ENCODE assay signal across 27 cellular contexts in the genomic region with DNA sequence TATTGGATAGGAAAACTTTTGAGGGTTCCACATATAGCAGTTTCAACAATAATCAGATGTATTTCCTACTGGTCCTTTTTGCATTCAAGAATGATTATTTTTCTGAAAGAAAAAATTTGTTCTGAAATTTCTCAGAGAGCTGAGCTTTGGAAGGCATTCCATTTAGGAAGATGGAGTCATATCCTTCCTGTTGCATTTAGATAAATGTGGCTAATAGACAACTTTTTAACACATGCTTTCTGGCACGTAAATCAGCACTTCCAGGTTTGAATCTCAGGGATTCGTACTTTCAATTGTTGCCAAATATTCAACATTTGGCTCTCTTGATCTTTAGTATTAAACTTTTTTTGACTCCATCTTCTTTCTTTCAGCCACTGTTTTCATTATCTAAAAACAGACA. TPM values are rescaled to one million over a fixed set of nuclear protein-coding genes. Genes with fewer than 3 reads are reported as not detected.
A peak's percentile ranks its signal among the peaks of the same experiment; 100 is the strongest.
DNase-seq lines count a peak whose midpoint lies in the region; ATAC-seq, FAIRE-seq and TF ChIP-seq lines count a peak whose summit lies in the region.
"Had no signal": no experiment of that assay in that cellular context is flagged by ENCODE, and none has a peak within 500 bp of the region (broad histone marks: within the 10 kb centered on the region; RNA-seq: fewer than 3 reads in every experiment).

No MANE protein-coding gene starts in this region.

- H3K36me3 ChIP-seq in SK-N-SH (replicated peaks in 1 of 2; ENCODE audit: control insufficient read depth in 1 of 2, insufficient read depth in 2 of 2, low read length in 1 of 2) (no peaks in the 10 kb centered on the region), OCI-LY7 (ENCODE audit: insufficient read depth, low read length) (no peaks in the 10 kb centered on the region), endothelial cell of umbilical vein (ENCODE audit: control insufficient read depth in 2 of 2, extremely low read depth in 1 of 2, insufficient read depth in 2 of 2, low read length in 2 of 2) (no peaks in the 10 kb centered on the region), smooth muscle cell (ENCODE audit: low read depth) (no peaks in the 10 kb centered on the region)
- H3K36me3 ChIP-seq: stomach had no signal

- POLR2A ChIA-PET in SK-N-SH (lab: Yijun Ruan, JAX): no interaction called here
- POLR2A ChIA-PET in OCI-LY7 (lab: Charles Lee): no interaction called here
- POLR2A ChIA-PET in endothelial cell of umbilical vein (lab: Charles Lee): interaction anchor here (2.8 kb wide), 1 partner anchor 25 kb away, joined by 10 read pairs; the partner anchor contains the start of gene TLR4

- TF ChIP-seq CTCF in SK-N-SH (IDR thresholded peaks at IDR 0.05): no peak
- no peak for TF ChIP-seq CTCF in OCI-LY7 (conservative IDR thresholded peaks at IDR 0.05; ENCODE audit: low read length)
- TF ChIP-seq CTCF in endothelial cell of umbilical vein (IDR thresholded peaks at IDR 0.05; ENCODE audit: extremely low read depth in 1 of 2, insufficient read depth in 1 of 2, low read depth in 1 of 2, low read length in 2 of 2): no peak
- no peak for TF ChIP-seq CTCF in smooth muscle cell (IDR thresholded peaks at IDR 0.05; ENCODE audit: borderline replicate concordance, insufficient read depth, poor library complexity, severe bottlenecking)

- H3K9ac ChIP-seq in SK-N-SH (no peak overlapping the region), endothelial cell of umbilical vein (replicated peaks; ENCODE audit: extremely low read depth, insufficient read depth, low read length) (peak overlapping the region; percentile 78), smooth muscle cell (ENCODE audit: low read depth) (no peak overlapping the region)

- peaks cover 10% of the 10 kb centered on the region for H3F3A ChIP-seq in SK-N-SH (replicated peaks; ENCODE audit: insufficient read depth)
- no peaks in the 10 kb centered on the region for H3F3A ChIP-seq in smooth muscle cell (ENCODE audit: low read depth)

- FAIRE-seq in endothelial cell of umbilical vein (lab: Jason Lieb, UNC): no peak

- dilution Hi-C loops in endothelial cell of umbilical vein (cut with MboI; ENCODE audit: extremely low pct_ligation_motif_present, low sequenced_read_pairs): no loop called here

- 46% methylated on average over 2 of the region's 2 CpGs for WGBS in SK-N-SH (ENCODE audit: low lambda C conversion rate)
- 82% methylated on average over 2 of the region's 2 CpGs for WGBS in smooth muscle cell (ENCODE audit: low lambda C conversion rate)

- H3K4me1 ChIP-seq in SK-N-SH (ENCODE audit: control insufficient read depth in 1 of 2, insufficient read depth in 2 of 2, low read depth in 1 of 2, low read length in 1 of 2) (peaks cover 0 to 5% of the 10 kb centered on the region in 2 experiments; a peak in 1 of 4 replicates), OCI-LY7 (ENCODE audit: insufficient read depth, low read length, poor library complexity, severe bottlenecking) (peaks cover 11% of the 10 kb centered on the region), endothelial cell of umbilical vein (ENCODE audit: control insufficient read depth, extremely low read depth, insufficient read depth, low read length) (peaks cover 45% of the 10 kb centered on the region), smooth muscle cell (ENCODE audit: low read depth) (no peaks in the 10 kb centered on the region)
- H3K4me1 ChIP-seq: foreskin keratinocyte, stomach had no signal

- H4K20me1 ChIP-seq in SK-N-SH (ENCODE audit: insufficient read depth): no peaks in the 10 kb centered on the region
- H4K20me1 ChIP-seq in OCI-LY7 (ENCODE audit: insufficient read depth, low read length): no peaks in the 10 kb centered on the region
- H4K20me1 ChIP-seq in endothelial cell of umbilical vein (replicated peaks; ENCODE audit: control insufficient read depth, extremely low read depth, insufficient read depth, low read length): no peaks in the 10 kb centered on the region
- H4K20me1 ChIP-seq in smooth muscle cell (ENCODE audit: low read depth): no peaks in the 10 kb centered on the region

- no peak for ATAC-seq in SK-N-SH treated with all-trans-retinoic acid at 6 μM for 48 hours
- ATAC-seq: foreskin keratinocyte, sciatic nerve had no signal

- H2AFZ ChIP-seq in SK-N-SH (ENCODE audit: low read depth) (peak overlapping the region; percentile 69), OCI-LY7 (ENCODE audit: low read length) (peak overlapping the region; percentile 23; the same call in 1 of the 2 replicates), endothelial cell of umbilical vein (ENCODE audit: low read depth, low read length) (peak overlapping the region; percentile 53), smooth muscle cell (ENCODE audit: low read depth) (no peak overlapping the region)

- intact Hi-C loops in OCI-LY7 (cut with micrococcal nuclease; ENCODE audit: unreplicated experiment) (no loop called here), endothelial cell of umbilical vein (cut with micrococcal nuclease) (loop anchor here (1.0 to 10.0 kb wide), 5 partner anchors 12 to 845 kb away; partner anchors contain the start of gene TLR4)

- H3K9me2 ChIP-seq in SK-N-SH (no peaks in the 10 kb centered on the region), OCI-LY7 (ENCODE audit: insufficient read depth, low read length) (no peaks in the 10 kb centered on the region)

- no peak for TF ChIP-seq POLR2A in endothelial cell of umbilical vein (IDR thresholded peaks at IDR 0.05; ENCODE audit: low read depth, low read length)

- peak overlapping the region in 1 of 2 experiments; percentile 3; a peak in 1 of 4 replicates for H3K27ac ChIP-seq in SK-N-SH (ENCODE audit: low read depth in 2 of 2, low read length in 1 of 2)
- H3K27ac ChIP-seq in OCI-LY7 (ENCODE audit: low read depth, low read length, poor library complexity, severe bottlenecking): no peak overlapping the region
- H3K27ac ChIP-seq in endothelial cell of umbilical vein (ENCODE audit: insufficient read depth, low read depth, low read length): peak overlapping the region; percentile 85
- H3K27ac ChIP-seq in smooth muscle cell (ENCODE audit: low read depth): no peak overlapping the region
- H3K27ac ChIP-seq: 22Rv1, dorsolateral prefrontal cortex, foreskin keratinocyte, stomach had no signal

- no peak for TF ChIP-seq RAD21 in SK-N-SH (IDR thresholded peaks at IDR 0.05; ENCODE audit: low read length)

- H3K27me3 ChIP-seq in SK-N-SH (ENCODE audit: insufficient read depth) (no peaks in the 10 kb centered on the region), endothelial cell of umbilical vein (ENCODE audit: control insufficient read depth in 2 of 2, insufficient read depth in 2 of 2, low read length in 2 of 2) (no peaks in the 10 kb centered on the region), smooth muscle cell (ENCODE audit: low read depth) (no peaks in the 10 kb centered on the region)
- H3K27me3 ChIP-seq: dorsolateral prefrontal cortex, foreskin keratinocyte, stomach had no signal

- H3K9me1 ChIP-seq in endothelial cell of umbilical vein (replicated peaks; ENCODE audit: control insufficient read depth, extremely low read depth, insufficient read depth, low read length): no peaks in the 10 kb centered on the region

- no peak overlapping the region for H3K4me3 ChIP-seq in SK-N-SH (ENCODE audit: low read depth in 2 of 2, low read length in 1 of 2)
- no peak overlapping the region for H3K4me3 ChIP-seq in OCI-LY7 (ENCODE audit: low read depth, low read length, poor library complexity, severe bottlenecking)
- peak overlapping the region; percentile 5 to 68 (median 43) for H3K4me3 ChIP-seq in endothelial cell of umbilical vein (replicated peaks in 1 of 3; ENCODE audit: insufficient read depth in 1 of 3, low read depth in 1 of 3, low read length in 3 of 3)
- H3K4me3 ChIP-seq in smooth muscle cell: no peak overlapping the region
- H3K4me3 ChIP-seq: mucosa of descending colon, stomach had no signal

- H3K4me2 ChIP-seq in SK-N-SH: peak overlapping the region; percentile 41; the same call in 1 of the 2 replicates
- peak overlapping the region; percentile 40 for H3K4me2 ChIP-seq in OCI-LY7 (ENCODE audit: low read length)
- peak overlapping the region; percentile 100 for H3K4me2 ChIP-seq in endothelial cell of umbilical vein (ENCODE audit: insufficient read depth, low read length)
- peak overlapping the region; percentile 39 for H3K4me2 ChIP-seq in smooth muscle cell

- BruUV-seq in OCI-LY7 (replicated peaks; lab: Mats Ljungman, UMichigan) (no TSS peak), endothelial cell of umbilical vein (replicated peaks; lab: Mats Ljungman, UMichigan) (no TSS peak)

- DNase-seq in SK-N-SH: no peak
- no peak for DNase-seq in OCI-LY7 (ENCODE audit: low spot score)
- peak; percentile 69 for DNase-seq in endothelial cell of umbilical vein (ENCODE audit: low read depth, low spot score)
- DNase-seq in smooth muscle cell (lab: John Stamatoyannopoulos, UW; ENCODE audit: unreplicated experiment): no peak
- DNase-seq in activated CD4-positive, alpha-beta T cell treated with anti-CD3 and anti-CD28 coated beads, Interleukin-2, amount 50 U/mL, for 48 hours: no peak
- no peak for DNase-seq in activated naive CD4-positive, alpha-beta T cell treated with anti-CD3 and anti-CD28 coated beads, Interleukin-2, amount 50 U/mL, for 16 hours
- no peak for DNase-seq in GDM1 (lab: John Stamatoyannopoulos, UW)
- DNase-seq: activated CD4-positive, alpha-beta T cell treated with anti-CD3 and anti-CD28 coated beads for 48 hours; activated naive CD4-positive, alpha-beta T cell treated with anti-CD3 and anti-CD28 coated beads for 36 hours; activated T-cell treated with anti-CD3 and anti-CD28 coated beads, Interleukin-2, amount 50 U/mL, for 48 hours; amygdala; CD8-positive, alpha-beta memory T cell; DMS153; dorsolateral prefrontal cortex; foreskin keratinocyte; hypothalamus; KG1; NCI-H1694; NCI-H524 treated with DMSO at 0.1 percent for 48 hours; nephron progenitor cell; stimulated activated CD8-positive, alpha-beta memory T cell treated with anti-CD3 and anti-CD28 coated beads, Interleukin-4, amount 100 ng/mL, for 48 hours; stomach; trophoblast cell had no signal

- H3K9me3 ChIP-seq in SK-N-SH: no peaks in the 10 kb centered on the region
- no peaks in the 10 kb centered on the region for H3K9me3 ChIP-seq in OCI-LY7 (ENCODE audit: low read length)
- H3K9me3 ChIP-seq in endothelial cell of umbilical vein (replicated peaks; ENCODE audit: control insufficient read depth, insufficient read depth, low read length): no peaks in the 10 kb centered on the region
- H3K9me3 ChIP-seq in smooth muscle cell (replicated peaks; ENCODE audit: low read depth): no peaks in the 10 kb centered on the region
- H3K9me3 ChIP-seq: mucosa of descending colon, stomach had no signal

- no peak for TF ChIP-seq EP300 in SK-N-SH (IDR thresholded peaks at IDR 0.05; ENCODE audit: borderline replicate concordance in 1 of 2, low read depth in 1 of 2, low read length in 1 of 2)

- no peaks in the 10 kb centered on the region for H3K79me2 ChIP-seq in SK-N-SH (ENCODE audit: insufficient read depth)
- H3K79me2 ChIP-seq in OCI-LY7 (ENCODE audit: insufficient read depth, low read depth, low read length): no peaks in the 10 kb centered on the region
- no peaks in the 10 kb centered on the region for H3K79me2 ChIP-seq in endothelial cell of umbilical vein (ENCODE audit: control insufficient read depth, insufficient read depth, low read length)
- no peaks in the 10 kb centered on the region for H3K79me2 ChIP-seq in smooth muscle cell (ENCODE audit: low read depth)

- CTCF ChIA-PET in SK-N-SH (lab: Yijun Ruan, JAX): interaction anchor here (0.6 kb wide), 1 partner anchor 818 kb away, joined by 3 read pairs; no protein-coding TSS in a partner anchor
- CTCF ChIA-PET in OCI-LY7 (lab: Charles Lee; ENCODE audit: unreplicated experiment): no interaction called here
- CTCF ChIA-PET in endothelial cell of umbilical vein (lab: Charles Lee): interaction anchor here (0.7 to 3.3 kb wide), 5 partner anchors 25 to 106 kb away, joined by 3 to 27 read pairs (median 11); partner anchors contain the start of gene TLR4

RNA-seq across cellular contexts. Expression of gene TLR4, which starts 24.8 kb away (rescaled TPM):
- 0.85 and 1.2 TPM in 2 replicates for polyA plus RNA-seq in SK-N-SH (2012; rRNA removed)
- 1.2 and 1.4 TPM in 2 replicates for polyA plus RNA-seq in SK-N-SH (2012; cell fraction: cytosol; rRNA removed)
- polyA plus RNA-seq in SK-N-SH (2012; cell fraction: nucleus; rRNA removed): 0.47 and 1.2 TPM in 2 replicates
- 4.0 and 4.4 TPM in 2 replicates for total RNA-seq in OCI-LY7 (2014; rRNA removed; shearing (Covaris generic))
- total RNA-seq in OCI-LY7 (2022): 10.0 and 10.4 TPM in 2 replicates
- 38.6 and 41.7 TPM in 2 replicates for total RNA-seq in endothelial cell of umbilical vein
- 12.2 and 18.2 TPM in 2 replicates for polyA plus RNA-seq in endothelial cell of umbilical vein
- polyA plus RNA-seq in endothelial cell of umbilical vein (2011; cell fraction: cytosol; rRNA removed): 16.1 and 19.1 TPM in 2 replicates
- 30.1 and 34.2 TPM in 2 replicates for polyA plus RNA-seq in endothelial cell of umbilical vein (2011; cell fraction: nucleus; rRNA removed)
- polyA plus RNA-seq in endothelial cell of umbilical vein (2012): 54.5 and 73.1 TPM in 2 replicates
- polyA minus RNA-seq in endothelial cell of umbilical vein: 68.9 and 82.9 TPM in 2 replicates
- polyA minus RNA-seq in endothelial cell of umbilical vein (2011; cell fraction: cytosol; rRNA and poly(A)+ RNA removed): 1.9 TPM
- 150 and 185 TPM in 2 replicates for polyA minus RNA-seq in endothelial cell of umbilical vein (2011; cell fraction: nucleus; rRNA and poly(A)+ RNA removed)
- total RNA-seq in smooth muscle cell: 16.0 and 27.7 TPM in 2 replicates
- polyA plus RNA-seq in smooth muscle cell: 4.2 and 6.9 TPM in 2 replicates
- total RNA-seq: activated naive CD4-positive, alpha-beta T cell treated with anti-CD3 and anti-CD28 coated beads for 36 hours; foreskin keratinocyte had no signal
- polyA plus RNA-seq: CD8-positive, alpha-beta memory T cell; foreskin keratinocyte had no signal

Comparison
In these comparisons a context has a peak if more than half of its experiments do, and no peak if none do; other contexts are left out.
1. H3K4me2 ChIP-seq: peak in every context shown above with its lines; median percentile 100 in endothelial cell of umbilical vein; 41 in SK-N-SH; 40 in OCI-LY7; 39 in smooth muscle cell.
2. H3K4me3 ChIP-seq: peak in endothelial cell of umbilical vein (3 of 3); none in SK-N-SH (0 of 2), OCI-LY7 (single experiment) and smooth muscle cell (single experiment).